In genomic region chr9:137095664-137096517, GRCh38 we compare ENCODE assay signal across 10 cellular contexts. TPM values are rescaled to one million over a fixed set of nuclear protein-coding genes. Genes with fewer than 3 reads are reported as not detected.
DNase-seq lines count a peak whose midpoint lies in the region; ATAC-seq and TF ChIP-seq lines count a peak whose summit lies in the region.
"Had no signal": no experiment of that assay in that cellular context is flagged by ENCODE, and none has a peak within 500 bp of the region (broad histone marks: within the 10 kb centered on the region; RNA-seq: fewer than 3 reads in every experiment).

No MANE protein-coding gene starts in this region.

- POLR2A ChIA-PET in Caco-2 (lab: Charles Lee) = no interaction called here

- peak; percentile 74 for ATAC-seq in HG03442 (IDR thresholded peaks at IDR 0.05; ENCODE audit: unreplicated experiment)
- no peak for ATAC-seq in lung (ENCODE audit: insufficient read depth, low FRiP score)

- H3K36me3 ChIP-seq in cardiac muscle cell (peaks cover 12% of the 10 kb centered on the region), left ventricle myocardium inferior (peaks cover 83% of the 10 kb centered on the region), lung (ENCODE audit: control insufficient read depth in 2 of 2, insufficient read depth in 2 of 2, low read length in 2 of 2) (peaks cover 5 to 41% of the 10 kb centered on the region in 2 donors), Caco-2 (ENCODE audit: control insufficient read depth, insufficient read depth, low read length) (no peaks in the 10 kb centered on the region; the same call in 1 of the 2 replicates)

- intact Hi-C loops in left ventricle myocardium inferior (cut with micrococcal nuclease) = no loop called here
- intact Hi-C loops in Caco-2 (cut with micrococcal nuclease; ENCODE audit: unreplicated experiment) = no loop called here

- WGBS in lung, 2 donors = 80 to 87% methylated on average over 30 of the region's 30 CpGs

- CTCF ChIA-PET in Caco-2 (lab: Charles Lee) = interaction anchor here (0.7 to 1.6 kb wide), 5 partner anchors 9 to 141 kb away, joined by 3 to 8 read pairs (median 5); partner anchors contain the start of gene MAN1B1

- BruUV-seq in Caco-2 (replicated peaks; lab: Mats Ljungman, UMichigan) = no TSS peak

- no peak overlapping the region for H3K27ac ChIP-seq in cardiac muscle cell
- no peak overlapping the region for H3K27ac ChIP-seq in left ventricle myocardium inferior (replicated peaks)
- H3K27ac ChIP-seq in lung (ENCODE audit: low read depth in 1 of 2, low read length in 1 of 2) = no peak overlapping the region
- H3K27ac ChIP-seq: dorsolateral prefrontal cortex, thoracic aorta had no signal

- H3K9me3 ChIP-seq in cardiac muscle cell (ENCODE audit: low read depth) (no peaks in the 10 kb centered on the region), left ventricle myocardium inferior (replicated peaks) (no peaks in the 10 kb centered on the region), lung (ENCODE audit: control insufficient read depth in 2 of 2, insufficient read depth in 1 of 2, low read length in 1 of 2) (no peaks in the 10 kb centered on the region), Caco-2 (no peaks in the 10 kb centered on the region)
- H3K9me3 ChIP-seq: thoracic aorta had no signal

- H3K36me3 Mint-ChIP-seq in Caco-2 (ENCODE audit: insufficient read depth, unreplicated experiment) = peaks cover 20% of the 10 kb centered on the region

- no peak for DNase-seq in cardiac muscle cell (ENCODE audit: low read depth in 1 of 2, low spot score in 1 of 2)
- DNase-seq in left ventricle myocardium inferior = no peak
- peak; percentile 72 for DNase-seq in activated CD8-positive, alpha-beta memory T cell treated with anti-CD3 and anti-CD28 coated beads for 1 hour (ENCODE audit: extremely low read depth in 1 of 2, low read depth in 1 of 2)
- no peak for DNase-seq in lung (ENCODE audit: low spot score)
- DNase-seq in retina = no peak
- DNase-seq in Caco-2 = no peak
- DNase-seq in NCI-H2196 (lab: John Stamatoyannopoulos, UW; ENCODE audit: unreplicated experiment) = no peak

- H3K4me3 ChIP-seq in cardiac muscle cell (no peak overlapping the region), left ventricle myocardium inferior (no peak overlapping the region), lung (no peak overlapping the region), Caco-2 (ENCODE audit: low read depth, low read length) (no peak overlapping the region)
- H3K4me3 ChIP-seq: dorsolateral prefrontal cortex, thoracic aorta had no signal

- H3K4me1 ChIP-seq in cardiac muscle cell (ENCODE audit: low read depth) = no peaks in the 10 kb centered on the region
- H3K4me1 ChIP-seq in left ventricle myocardium inferior = no peaks in the 10 kb centered on the region
- H3K4me1 ChIP-seq in lung (ENCODE audit: control insufficient read depth in 2 of 2, insufficient read depth in 2 of 2, low read length in 2 of 2) = no peaks in the 10 kb centered on the region
- H3K4me1 ChIP-seq in Caco-2 = no peaks in the 10 kb centered on the region

- no peak overlapping the region for H3K4me3 Mint-ChIP-seq in Caco-2 (ENCODE audit: unreplicated experiment)

- TF ChIP-seq CTCF in cardiac muscle cell (IDR thresholded peaks at IDR 0.05; ENCODE audit: low read depth, low read length) (peak; percentile 11), left ventricle myocardium inferior (IDR thresholded peaks at IDR 0.05; ENCODE audit: borderline replicate concordance) (no peak), lung (IDR thresholded peaks at IDR 0.05; ENCODE audit: control extremely low read depth, extremely low read depth) (peak; percentile 4), Caco-2 (IDR thresholded peaks at IDR 0.05; ENCODE audit: insufficient read depth in 1 of 2, low read depth in 1 of 2, low read length in 1 of 2, severe bottlenecking in 1 of 2, unreplicated experiment in 1 of 2) (peak in 1 of 2 experiments; percentile 45)

- no peaks in the 10 kb centered on the region for H3K27me3 Mint-ChIP-seq in Caco-2 (ENCODE audit: insufficient read depth, unreplicated experiment)

- H3K4me1 Mint-ChIP-seq in Caco-2 (ENCODE audit: low read depth, unreplicated experiment) = no peaks in the 10 kb centered on the region

- H3K27me3 ChIP-seq in cardiac muscle cell (no peaks in the 10 kb centered on the region), left ventricle myocardium inferior (ENCODE audit: low read depth) (no peaks in the 10 kb centered on the region), lung (ENCODE audit: control insufficient read depth, insufficient read depth) (no peaks in the 10 kb centered on the region), Caco-2 (replicated peaks; ENCODE audit: control insufficient read depth, insufficient read depth, low read length) (no peaks in the 10 kb centered on the region)
- H3K27me3 ChIP-seq: dorsolateral prefrontal cortex had no signal

- no peak overlapping the region for H3K27ac Mint-ChIP-seq in Caco-2 (ENCODE audit: unreplicated experiment)

- no peaks in the 10 kb centered on the region for H3K9me3 Mint-ChIP-seq in Caco-2 (ENCODE audit: unreplicated experiment)

RNA-seq across cellular contexts. Expression of gene MAN1B1, which starts 9.1 kb away (rescaled TPM):
- 59.4 and 73.3 TPM in 2 replicates for total RNA-seq in cardiac muscle cell
- 67.6 and 86.7 TPM in 2 replicates for polyA plus RNA-seq in cardiac muscle cell
- 20.6 TPM for total RNA-seq in left ventricle myocardium inferior
- 10 to 100 TPM; 56.7 to 70.9 TPM for total RNA-seq in lung
- polyA plus RNA-seq in lung = 10 to 100 TPM; 40.3 to 56.9 TPM
- 57.7 and 58.0 TPM in 2 replicates for total RNA-seq in Caco-2 (2022)

RNA-seq across cellular contexts. Expression of gene UAP1L1, which starts 18.6 kb away (rescaled TPM):
- total RNA-seq in cardiac muscle cell = 5.8 and 13.3 TPM in 2 replicates
- 9.9 and 17.9 TPM in 2 replicates for polyA plus RNA-seq in cardiac muscle cell
- 11.5 TPM for total RNA-seq in left ventricle myocardium inferior
- 10 to 100 TPM; 12.2 to 35.5 TPM for total RNA-seq in lung
- 10 to 100 TPM; 14.5 to 19.7 TPM for polyA plus RNA-seq in lung
- 22.7 and 24.6 TPM in 2 replicates for total RNA-seq in Caco-2 (2022)

RNA-seq across cellular contexts. Expression of gene DPP7, which starts 18.6 kb away (rescaled TPM):
- total RNA-seq in cardiac muscle cell (125 and 144 TPM in 2 replicates), left ventricle myocardium inferior (130 TPM), lung (100 to 1,000 TPM in 1 of 2 donors, 10 to 100 TPM in 1; 48.0 to 236 TPM), Caco-2 (2022) (230 and 247 TPM in 2 replicates)
- polyA plus RNA-seq in cardiac muscle cell (202 and 204 TPM in 2 replicates), lung (100 to 1,000 TPM; 220 to 436 TPM)

RNA-seq across cellular contexts. Expression of gene SAPCD2, which starts 25.5 kb away (rescaled TPM):
- total RNA-seq in cardiac muscle cell (6.3 and 42.1 TPM in 2 replicates), left ventricle myocardium inferior (0.25 TPM), lung (1 to 10 TPM; 1.4 to 1.7 TPM), Caco-2 (2022) (53.3 and 57.5 TPM in 2 replicates)
- polyA plus RNA-seq in cardiac muscle cell (4.7 and 28.3 TPM in 2 replicates), lung (1 to 10 TPM; 1.3 to 2.1 TPM)

RNA-seq across cellular contexts. Expression of gene ENTPD2, which starts 42.0 kb away (rescaled TPM):
- total RNA-seq in cardiac muscle cell (not detected in 2 replicates), left ventricle myocardium inferior (1.5 TPM), lung (1 to 10 TPM; 1.8 to 3.2 TPM), Caco-2 (2022) (2.9 and 3.4 TPM in 2 replicates)
- polyA plus RNA-seq in cardiac muscle cell (not detected in 2 replicates), lung (under 1 TPM; 0.39 to 0.53 TPM)

Comparison
In these comparisons a context has a peak if more than half of its experiments do, and no peak if none do; other contexts are left out.
1. DNase-seq: peak in activated CD8-positive, alpha-beta memory T cell treated with anti-CD3 and anti-CD28 coated beads for 1 hour (2 of 2); none in cardiac muscle cell (0 of 2), left ventricle myocardium inferior (single experiment), lung (single experiment), retina (single experiment), Caco-2 (0 of 2) and NCI-H2196 (single experiment).